In genomic region chr20:2483504-2483903, GRCh38 we compare ENCODE assay signal across 26 cellular contexts. TPM values are rescaled to one million over a fixed set of nuclear protein-coding genes. Genes with fewer than 3 reads are reported as not detected.
"Had no signal": no experiment of that assay in that cellular context is flagged by ENCODE, and none has a peak within 500 bp of the region (broad histone marks: within the 10 kb centered on the region; RNA-seq: fewer than 3 reads in every experiment).

No MANE protein-coding gene starts in this region.

- H3K9me3 ChIP-seq: MG63, SJSA1 had no signal

- DNase-seq: IMR-90, Karpas-422, KG1, MG63, MV-4-11, NCI-H1048, NCI-H1105, NCI-H1417, NCI-H1436 treated with DMSO at 0.1 percent for 48 hours, NCI-H1694, NCI-H187 treated with DMSO at 0.1 percent for 48 hours, NCI-H2029 treated with DMSO at 0.1 percent for 48 hours, NCI-H2107, NCI-H226, NCI-H446, NCI-H510A, NCI-H524 treated with DMSO at 0.1 percent for 48 hours, NCI-H69, NCI-H774, Right ventricle myocardium superior, RPMI8226, SIG-M5 had no signal

- H3K4me1 ChIP-seq: SJSA1 had no signal

- H3K27ac ChIP-seq: SJSA1, SK-N-MC had no signal

- H3K27me3 ChIP-seq: MG63, SJSA1 had no signal

- H3K4me3 ChIP-seq: MG63, SJSA1, SK-N-MC had no signal

RNA-seq across cellular contexts. Expression of gene TMC2, which starts 52.9 kb away (rescaled TPM):
- total RNA-seq: HepG2, HT1080, IMR-90, Right ventricle myocardium superior, SJSA1 had no signal
